8 cellular contexts compared by ENCODE assay signal in the genomic region with DNA sequence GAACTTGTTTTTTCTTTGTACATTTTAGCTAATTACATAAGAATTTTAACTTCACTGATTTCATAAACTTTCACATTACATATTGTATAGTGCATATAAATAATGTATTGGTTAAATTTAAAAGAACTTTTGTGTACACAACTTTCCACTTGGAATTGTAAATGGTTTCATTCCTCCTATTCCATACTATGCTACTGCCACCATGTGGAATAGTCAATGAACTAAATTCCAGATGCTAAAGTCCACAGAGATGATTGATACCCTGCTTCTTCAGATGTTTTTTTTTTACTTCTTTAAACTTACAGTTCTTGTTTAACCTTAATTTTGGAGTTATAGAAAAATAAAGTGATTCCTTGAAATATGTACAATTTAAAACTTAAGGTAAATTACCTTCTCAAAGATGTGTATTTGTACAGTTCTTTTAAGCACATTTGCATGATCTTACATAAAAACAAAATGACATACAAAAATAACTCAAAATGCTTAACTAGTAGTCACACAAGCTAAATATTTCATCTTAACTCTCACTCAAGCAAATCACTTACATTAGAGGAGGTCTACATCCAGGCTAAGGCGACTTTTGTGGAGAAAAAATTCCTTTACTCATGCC.
DNase-seq lines count a peak whose midpoint lies in the region; ATAC-seq and TF ChIP-seq lines count a peak whose summit lies in the region.

No MANE protein-coding gene starts in this region.

- H2AFZ ChIP-seq in neural cell (ENCODE audit: low read depth, low read length), result no peak overlapping the region

- no peak overlapping the region for H3K9ac ChIP-seq in neural cell (ENCODE audit: low read length)

- no peak overlapping the region for H3K27ac ChIP-seq in neural cell (ENCODE audit: low read length)
- no peak overlapping the region for H3K27ac ChIP-seq in CD8-positive, alpha-beta memory T cell (ENCODE audit: low read depth, low read length)

- TF ChIP-seq EP300 in neural cell (conservative IDR thresholded peaks at IDR 0.05; ENCODE audit: poor library complexity, severe bottlenecking), result no peak

- H3K4me1 Mint-ChIP-seq in CD8-positive, alpha-beta memory T cell, result no peaks in the 10 kb centered on the region
- H3K4me1 Mint-ChIP-seq in WTC11, result no peaks in the 10 kb centered on the region; the same call in 1 of the 2 replicates

- H3K4me3 Mint-ChIP-seq in CD8-positive, alpha-beta memory T cell, result no peak overlapping the region
- no peak overlapping the region for H3K4me3 Mint-ChIP-seq in WTC11

- no peak overlapping the region for H3K27ac Mint-ChIP-seq in CD8-positive, alpha-beta memory T cell
- no peak overlapping the region for H3K27ac Mint-ChIP-seq in WTC11

- no peaks in the 10 kb centered on the region for H3K36me3 Mint-ChIP-seq in CD8-positive, alpha-beta memory T cell
- H3K36me3 Mint-ChIP-seq in WTC11, result no peaks in the 10 kb centered on the region

- no peaks in the 10 kb centered on the region for H4K20me1 ChIP-seq in neural cell (ENCODE audit: insufficient read depth)

- peak; percentile 89 for TF ChIP-seq RAD21 in neural cell (conservative IDR thresholded peaks at IDR 0.05)

- H3F3A ChIP-seq in neural cell (ENCODE audit: insufficient read depth, low read length, poor library complexity, severe bottlenecking), result no peaks in the 10 kb centered on the region

- H3K4me2 ChIP-seq in neural cell (ENCODE audit: low read length), result no peak overlapping the region

- H3K27me3 Mint-ChIP-seq in CD8-positive, alpha-beta memory T cell, result no peaks in the 10 kb centered on the region
- no peaks in the 10 kb centered on the region for H3K27me3 Mint-ChIP-seq in WTC11 (ENCODE audit: low read depth)

- DNase-seq in G401 (ENCODE audit: low spot score), result peak; percentile 21
- peak; percentile 54 for DNase-seq in NB4 (ENCODE audit: low read depth)
- peak; percentile 65 for DNase-seq in choroid plexus epithelial cell (ENCODE audit: low read depth)
- DNase-seq in CD8-positive, alpha-beta memory T cell, result no peak
- DNase-seq in WTC11 (ENCODE audit: low spot score), result no peak
- no peak for DNase-seq in cardiac septum (ENCODE audit: low spot score)

- CTCF ChIA-PET in CD8-positive, alpha-beta memory T cell (lab: Charles Lee), result no interaction called here
- CTCF ChIA-PET in WTC11 (lab: Charles Lee), result no interaction called here

- TF ChIP-seq CTCF in NB4 (IDR thresholded peaks at IDR 0.05; ENCODE audit: low read depth, low read length), result peak; percentile 41
- peak; percentile 61 for TF ChIP-seq CTCF in choroid plexus epithelial cell (conservative IDR thresholded peaks at IDR 0.05; ENCODE audit: low read depth, low read length)
- peak; percentile 82 for TF ChIP-seq CTCF in neural cell (IDR thresholded peaks at IDR 0.05; ENCODE audit: poor library complexity, severe bottlenecking)
- TF ChIP-seq CTCF in WTC11 (IDR thresholded peaks at IDR 0.05), result no peak

- intact Hi-C loops in cardiac septum (cut with DNase I), result loop anchor here (5.0 kb wide), 1 partner anchor 515 kb away; no protein-coding TSS in a partner anchor

- no peaks in the 10 kb centered on the region for H3K79me2 ChIP-seq in neural cell (replicated peaks; ENCODE audit: insufficient read depth, low read length)

- H3K9me2 ChIP-seq in neural cell (ENCODE audit: insufficient read depth, low read length), result no peaks in the 10 kb centered on the region

- no peaks in the 10 kb centered on the region for H3K36me3 ChIP-seq in neural cell (ENCODE audit: insufficient read depth, low read length)
- H3K36me3 ChIP-seq in CD8-positive, alpha-beta memory T cell (ENCODE audit: insufficient read depth, low read length), result no peaks in the 10 kb centered on the region

- H3K9me3 ChIP-seq in neural cell (ENCODE audit: low read length), result no peaks in the 10 kb centered on the region
- no peaks in the 10 kb centered on the region for H3K9me3 ChIP-seq in CD8-positive, alpha-beta memory T cell (ENCODE audit: low read length)

- POLR2A ChIA-PET in CD8-positive, alpha-beta memory T cell (lab: Charles Lee), result no interaction called here
- POLR2A ChIA-PET in WTC11 (lab: Charles Lee), result no interaction called here

- in situ Hi-C loops in G401 (cut with HindIII; ENCODE audit: low sequenced_read_pairs), result no loop called here

- H3K4me1 ChIP-seq in CD8-positive, alpha-beta memory T cell (ENCODE audit: insufficient read depth, low read length), result no peaks in the 10 kb centered on the region

- H3K9me3 Mint-ChIP-seq in CD8-positive, alpha-beta memory T cell, result peaks cover 0 to 9% (median 0%) of the 10 kb centered on the region in 5 donors
- H3K9me3 Mint-ChIP-seq in WTC11, result no peaks in the 10 kb centered on the region

- no peaks in the 10 kb centered on the region for H3K27me3 ChIP-seq in neural cell (ENCODE audit: insufficient read depth, low read depth, low read length)
- no peaks in the 10 kb centered on the region for H3K27me3 ChIP-seq in CD8-positive, alpha-beta memory T cell (ENCODE audit: insufficient read depth, low read length, poor library complexity, severe bottlenecking)

- H3K4me3 ChIP-seq in NB4 (ENCODE audit: low read depth, low read length) (no peak overlapping the region), choroid plexus epithelial cell (ENCODE audit: low read depth, low read length) (no peak overlapping the region), neural cell (ENCODE audit: low read length) (no peak overlapping the region)
- no peak overlapping the region for H3K4me3 ChIP-seq in CD8-positive, alpha-beta memory T cell (ENCODE audit: low read length)

- no peak for ATAC-seq in GM21423 (IDR thresholded peaks at IDR 0.05; ENCODE audit: unreplicated experiment)
- ATAC-seq in WTC11, result no peak

- TF ChIP-seq POLR2A in NB4 (IDR thresholded peaks at IDR 0.05; ENCODE audit: extremely low read depth, insufficient read length), result no peak

TF ChIP-seq in neural cell, 6 proteins besides CTCF, POLR2A, EP300 and RAD21:
- peak; percentile 92 for TF ChIP-seq SMC3 (conservative IDR thresholded peaks at IDR 0.05; ENCODE audit: poor library complexity)
- no peak for TF ChIP-seq POLR2AphosphoS5 (IDR thresholded peaks at IDR 0.05)

TF ChIP-seq in WTC11, 78 proteins besides CTCF, POLR2A, EP300 and RAD21 (continues in another document):
- TF ChIP-seq KAT7 (CRISPR knock-in tag; IDR thresholded peaks at IDR 0.05; ENCODE audit: borderline replicate concordance) (no peak), NR3C1 (CRISPR knock-in tag; conservative IDR thresholded peaks at IDR 0.05; ENCODE audit: low read depth) (no peak), ZBTB21 (CRISPR knock-in tag; IDR thresholded peaks at IDR 0.05; ENCODE audit: borderline replicate concordance) (no peak), TCF7 (CRISPR knock-in tag; IDR thresholded peaks at IDR 0.05; ENCODE audit: low read depth) (no peak), ZNF138 (CRISPR knock-in tag; conservative IDR thresholded peaks at IDR 0.05) (no peak), RELA (CRISPR knock-in tag; IDR thresholded peaks at IDR 0.05; ENCODE audit: borderline replicate concordance) (no peak), ETV6 (CRISPR knock-in tag; IDR thresholded peaks at IDR 0.05) (no peak), SP1 (CRISPR knock-in tag; conservative IDR thresholded peaks at IDR 0.05) (no peak), SOX15 (CRISPR knock-in tag; IDR thresholded peaks at IDR 0.05) (no peak)
- TF ChIP-seq, protein P1, sequence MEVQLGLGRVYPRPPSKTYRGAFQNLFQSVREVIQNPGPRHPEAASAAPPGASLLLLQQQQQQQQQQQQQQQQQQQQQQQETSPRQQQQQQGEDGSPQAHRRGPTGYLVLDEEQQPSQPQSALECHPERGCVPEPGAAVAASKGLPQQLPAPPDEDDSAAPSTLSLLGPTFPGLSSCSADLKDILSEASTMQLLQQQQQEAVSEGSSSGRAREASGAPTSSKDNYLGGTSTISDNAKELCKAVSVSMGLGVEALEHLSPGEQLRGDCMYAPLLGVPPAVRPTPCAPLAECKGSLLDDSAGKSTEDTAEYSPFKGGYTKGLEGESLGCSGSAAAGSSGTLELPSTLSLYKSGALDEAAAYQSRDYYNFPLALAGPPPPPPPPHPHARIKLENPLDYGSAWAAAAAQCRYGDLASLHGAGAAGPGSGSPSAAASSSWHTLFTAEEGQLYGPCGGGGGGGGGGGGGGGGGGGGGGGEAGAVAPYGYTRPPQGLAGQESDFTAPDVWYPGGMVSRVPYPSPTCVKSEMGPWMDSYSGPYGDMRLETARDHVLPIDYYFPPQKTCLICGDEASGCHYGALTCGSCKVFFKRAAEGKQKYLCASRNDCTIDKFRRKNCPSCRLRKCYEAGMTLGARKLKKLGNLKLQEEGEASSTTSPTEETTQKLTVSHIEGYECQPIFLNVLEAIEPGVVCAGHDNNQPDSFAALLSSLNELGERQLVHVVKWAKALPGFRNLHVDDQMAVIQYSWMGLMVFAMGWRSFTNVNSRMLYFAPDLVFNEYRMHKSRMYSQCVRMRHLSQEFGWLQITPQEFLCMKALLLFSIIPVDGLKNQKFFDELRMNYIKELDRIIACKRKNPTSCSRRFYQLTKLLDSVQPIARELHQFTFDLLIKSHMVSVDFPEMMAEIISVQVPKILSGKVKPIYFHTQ (CRISPR knock-in tag; IDR thresholded peaks at IDR 0.05), result no peak
- TF ChIP-seq, protein P2, sequence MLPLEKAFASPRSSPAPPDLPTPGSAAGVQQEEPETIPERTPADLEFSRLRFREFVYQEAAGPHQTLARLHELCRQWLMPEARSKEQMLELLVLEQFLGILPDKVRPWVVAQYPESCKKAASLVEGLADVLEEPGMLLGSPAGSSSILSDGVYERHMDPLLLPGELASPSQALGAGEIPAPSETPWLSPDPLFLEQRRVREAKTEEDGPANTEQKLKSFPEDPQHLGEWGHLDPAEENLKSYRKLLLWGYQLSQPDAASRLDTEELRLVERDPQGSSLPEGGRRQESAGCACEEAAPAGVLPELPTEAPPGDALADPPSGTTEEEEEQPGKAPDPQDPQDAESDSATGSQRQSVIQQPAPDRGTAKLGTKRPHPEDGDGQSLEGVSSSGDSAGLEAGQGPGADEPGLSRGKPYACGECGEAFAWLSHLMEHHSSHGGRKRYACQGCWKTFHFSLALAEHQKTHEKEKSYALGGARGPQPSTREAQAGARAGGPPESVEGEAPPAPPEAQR (CRISPR knock-in tag; IDR thresholded peaks at IDR 0.05), result no peak
- TF ChIP-seq, protein P3, sequence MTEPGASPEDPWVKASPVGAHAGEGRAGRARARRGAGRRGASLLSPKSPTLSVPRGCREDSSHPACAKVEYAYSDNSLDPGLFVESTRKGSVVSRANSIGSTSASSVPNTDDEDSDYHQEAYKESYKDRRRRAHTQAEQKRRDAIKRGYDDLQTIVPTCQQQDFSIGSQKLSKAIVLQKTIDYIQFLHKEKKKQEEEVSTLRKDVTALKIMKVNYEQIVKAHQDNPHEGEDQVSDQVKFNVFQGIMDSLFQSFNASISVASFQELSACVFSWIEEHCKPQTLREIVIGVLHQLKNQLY (CRISPR knock-in tag; IDR thresholded peaks at IDR 0.05), result no peak
- TF ChIP-seq, protein P4, sequence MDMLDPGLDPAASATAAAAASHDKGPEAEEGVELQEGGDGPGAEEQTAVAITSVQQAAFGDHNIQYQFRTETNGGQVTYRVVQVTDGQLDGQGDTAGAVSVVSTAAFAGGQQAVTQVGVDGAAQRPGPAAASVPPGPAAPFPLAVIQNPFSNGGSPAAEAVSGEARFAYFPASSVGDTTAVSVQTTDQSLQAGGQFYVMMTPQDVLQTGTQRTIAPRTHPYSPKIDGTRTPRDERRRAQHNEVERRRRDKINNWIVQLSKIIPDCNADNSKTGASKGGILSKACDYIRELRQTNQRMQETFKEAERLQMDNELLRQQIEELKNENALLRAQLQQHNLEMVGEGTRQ (CRISPR knock-in tag; IDR thresholded peaks at IDR 0.05), result no peak

Comparison
In these comparisons a context has a peak if more than half of its experiments do, and no peak if none do; other contexts are left out.
1. DNase-seq: peak in G401 (single experiment), NB4 (single experiment) and choroid plexus epithelial cell (single experiment); none in CD8-positive, alpha-beta memory T cell (0 of 5), WTC11 (single experiment) and cardiac septum (single experiment).